Comparison of ENCODE assay signal across 19 cellular contexts in genomic region chr6:128172752-128173151, GRCh38.
A peak's percentile ranks its signal among the peaks of the same experiment; 100 is the strongest.
DNase-seq lines count a peak whose midpoint lies in the region; ATAC-seq and TF ChIP-seq lines count a peak whose summit lies in the region.
"Had no signal": no experiment of that assay in that cellular context is flagged by ENCODE, and none has a peak within 500 bp of the region (broad histone marks: within the 10 kb centered on the region; RNA-seq: fewer than 3 reads in every experiment).

No MANE protein-coding gene starts in this region.

- no peak overlapping the region for H3K23ac ChIP-seq in IMR-90 (ENCODE audit: low read depth, low read length)

- no peak overlapping the region for H3K56ac ChIP-seq in IMR-90 (ENCODE audit: extremely low read depth, insufficient read depth, low read length)

- H3K9me3 Mint-ChIP-seq in osteocyte (ENCODE audit: unreplicated experiment): no peaks in the 10 kb centered on the region
- H3K9me3 Mint-ChIP-seq: CD4-positive, alpha-beta memory T cell had no signal

- H3K14ac ChIP-seq in IMR-90 (replicated peaks; ENCODE audit: low read depth, low read length): no peak overlapping the region

- POLR2A ChIA-PET in IMR-90 (lab: Charles Lee; ENCODE audit: unreplicated experiment): no interaction called here

- no peak overlapping the region for H2BK15ac ChIP-seq in IMR-90 (ENCODE audit: low read depth, low read length)

- no TSS peak for BruUV-seq in IMR-90 (replicated peaks; lab: Mats Ljungman, UMichigan)

- H3K4me1 Mint-ChIP-seq in osteocyte (ENCODE audit: unreplicated experiment): peaks cover 36% of the 10 kb centered on the region

- dilution Hi-C loops in IMR-90 (cut with HindIII; ENCODE audit: low sequenced_read_pairs, unreplicated experiment): no loop called here

- H4K5ac ChIP-seq in IMR-90 (ENCODE audit: low read depth, low read length): no peak overlapping the region

- no peaks in the 10 kb centered on the region for H3K36me3 ChIP-seq in IMR-90 (ENCODE audit: control insufficient read depth, insufficient read depth, low read length)

- H3K27me3 ChIP-seq in IMR-90 (ENCODE audit: control insufficient read depth, insufficient read depth, low read length) (no peaks in the 10 kb centered on the region), foreskin keratinocyte (no peaks in the 10 kb centered on the region)

- intact Hi-C loops in IMR-90 (cut with micrococcal nuclease): loop anchor here (10.0 kb wide), 2 partner anchors 318 to 342 kb away; no protein-coding TSS in a partner anchor

- peaks cover 8% of the 10 kb centered on the region for H3K36me3 Mint-ChIP-seq in osteocyte (ENCODE audit: unreplicated experiment)
- H3K36me3 Mint-ChIP-seq: CD4-positive, alpha-beta memory T cell had no signal

- in situ Hi-C loops in IMR-90 (cut with MboI; ENCODE audit: low sequenced_read_pairs): no loop called here

- peaks cover 3% of the 10 kb centered on the region for H3K9me1 ChIP-seq in IMR-90 (ENCODE audit: insufficient read depth, low read length)

- H3K27ac ChIP-seq in IMR-90 (ENCODE audit: insufficient read depth, low read length) (no peak overlapping the region), foreskin keratinocyte (peak overlapping the region; percentile 4)
- H3K27ac ChIP-seq: A549, GM23248 had no signal

- no peak overlapping the region for H4K91ac ChIP-seq in IMR-90 (ENCODE audit: insufficient read depth, low read depth, low read length)

- H3K79me1 ChIP-seq in IMR-90 (ENCODE audit: low read depth in 1 of 2, low read length in 2 of 2): peaks cover 0 to 17% of the 10 kb centered on the region in 2 experiments; a peak in 3 of 4 replicates

- peak overlapping the region; percentile 8 for H3K27ac Mint-ChIP-seq in osteocyte (ENCODE audit: unreplicated experiment)
- H3K27ac Mint-ChIP-seq: CD4-positive, alpha-beta memory T cell had no signal

- CTCF ChIA-PET in IMR-90 (lab: Yijun Ruan, JAX): no interaction called here

- no peaks in the 10 kb centered on the region for H3K4me1 ChIP-seq in IMR-90 (ENCODE audit: control insufficient read depth, insufficient read depth, low read length)
- H3K4me1 ChIP-seq in foreskin keratinocyte: peaks cover 26% of the 10 kb centered on the region

- no peak for TF ChIP-seq RAD21 in IMR-90 (IDR thresholded peaks at IDR 0.05; ENCODE audit: low read length)

- no peak overlapping the region for H4K8ac ChIP-seq in IMR-90 (ENCODE audit: low read depth in 2 of 2, low read length in 2 of 2)

- ATAC-seq in IMR-90 (ENCODE audit: low read depth) (peak; percentile 11; the same call in 1 of the 2 replicates), foreskin keratinocyte (no peak), GM18517 (IDR thresholded peaks at IDR 0.05; ENCODE audit: unreplicated experiment) (no peak)
- ATAC-seq: A549 had no signal

- H3K4ac ChIP-seq in IMR-90 (ENCODE audit: low read depth, low read length): no peak overlapping the region

- H3K4me3 ChIP-seq in IMR-90 (ENCODE audit: insufficient read depth, low read depth, low read length): no peak overlapping the region
- H3K4me3 ChIP-seq: A549, GM23248 had no signal

- no peak overlapping the region for H3K18ac ChIP-seq in IMR-90 (ENCODE audit: low read depth, low read length)

- no CpG with 5 or more reads among the region's 3 CpGs for WGBS in IMR-90 (ENCODE audit: extremely low coverage in 2 of 2, insufficient read length in 1 of 2), 2 experiments

- no peak overlapping the region for H2AK5ac ChIP-seq in IMR-90 (ENCODE audit: low read depth, low read length)

- no peaks in the 10 kb centered on the region for H3K27me3 Mint-ChIP-seq in osteocyte (ENCODE audit: unreplicated experiment)
- H3K27me3 Mint-ChIP-seq: CD4-positive, alpha-beta memory T cell had no signal

- H3K4me3 Mint-ChIP-seq in osteocyte (ENCODE audit: unreplicated experiment): no peak overlapping the region
- H3K4me3 Mint-ChIP-seq: CD4-positive, alpha-beta memory T cell had no signal

- H2BK20ac ChIP-seq in IMR-90 (ENCODE audit: low read depth, low read length): no peak overlapping the region

- TF ChIP-seq POLR2A in IMR-90 (IDR thresholded peaks at IDR 0.05; ENCODE audit: low read depth, low read length): no peak

- H3K9me3 ChIP-seq in IMR-90 (ENCODE audit: control insufficient read depth, insufficient read depth, low read length): no peaks in the 10 kb centered on the region
- H3K9me3 ChIP-seq: A549 had no signal

- H3K4me2 ChIP-seq in IMR-90 (ENCODE audit: low read depth, low read length): no peak overlapping the region
- H3K4me2 ChIP-seq: A549 had no signal

- no peak overlapping the region for H2AFZ ChIP-seq in IMR-90 (replicated peaks; ENCODE audit: low read length, poor library complexity)
- H2AFZ ChIP-seq: GM23248 had no signal

- DNase-seq in AG09319 (ENCODE audit: extremely low read depth, low read depth) (no peak), IMR-90 (no peak), foreskin keratinocyte (no peak), osteocyte (ENCODE audit: extremely low spot score, unreplicated experiment) (no peak), mucosa of gallbladder (ENCODE audit: low spot score) (no peak)
- DNase-seq in stimulated activated naive CD4-positive, alpha-beta T cell treated with Interleukin-2 at 50 U/mL for 16 hours (lab: John Stamatoyannopoulos, UW): no peak
- DNase-seq: 8988T; ACHN; C1 segment of cervical spinal cord; Calu3; CD4-positive, alpha-beta memory T cell; COR-L47; DMS153; DND-41; H7; HCEC 1CT had no signal

- no peak overlapping the region for H3K9ac ChIP-seq in IMR-90 (ENCODE audit: low read depth, low read length)
- H3K9ac ChIP-seq: GM23248 had no signal

- peaks cover 5% of the 10 kb centered on the region; the same call in 1 of the 2 replicates for H4K20me1 ChIP-seq in IMR-90 (ENCODE audit: insufficient read depth, low read length)

- peak; percentile 2 for TF ChIP-seq CTCF in AG09319 (IDR thresholded peaks at IDR 0.05; ENCODE audit: low read depth, low read length)
- no peak for TF ChIP-seq CTCF in IMR-90 (conservative IDR thresholded peaks at IDR 0.05; ENCODE audit: low read depth, low read length)
- TF ChIP-seq CTCF in foreskin keratinocyte (conservative IDR thresholded peaks at IDR 0.05): no peak
- no peak for TF ChIP-seq CTCF in osteocyte (IDR thresholded peaks at IDR 0.05)

- H2BK5ac ChIP-seq in IMR-90 (ENCODE audit: low read depth, low read length, poor library complexity, severe bottlenecking): no peak overlapping the region

- no peak overlapping the region for H2AK9ac ChIP-seq in IMR-90 (replicated peaks; ENCODE audit: low read depth, low read length, poor library complexity)

- H2BK120ac ChIP-seq in IMR-90 (ENCODE audit: low read depth, low read length): no peak overlapping the region

TF ChIP-seq in IMR-90, 13 proteins besides CTCF, POLR2A, EP300 and RAD21:
- no peak for TF ChIP-seq RCOR1 (IDR thresholded peaks at IDR 0.05; ENCODE audit: insufficient replicate concordance, low read length)
- no peak for TF ChIP-seq USF2 (IDR thresholded peaks at IDR 0.05; ENCODE audit: low read depth, low read length)
- TF ChIP-seq CEBPB (IDR thresholded peaks at IDR 0.05; ENCODE audit: low read depth, low read length): no peak
- TF ChIP-seq SMC3 (IDR thresholded peaks at IDR 0.05; ENCODE audit: low read depth, low read length): no peak
- TF ChIP-seq BHLHE40 (IDR thresholded peaks at IDR 0.05; ENCODE audit: low read depth, low read length): no peak
- TF ChIP-seq NFE2L2 (IDR thresholded peaks at IDR 0.05; ENCODE audit: low read depth, low read length): no peak
- no peak for TF ChIP-seq FOS (IDR thresholded peaks at IDR 0.05; ENCODE audit: low read depth, low read length)
- TF ChIP-seq CHD1 (IDR thresholded peaks at IDR 0.05; ENCODE audit: low read depth, low read length): no peak
- no peak for TF ChIP-seq MAFK (IDR thresholded peaks at IDR 0.05; ENCODE audit: low read depth, low read length)
- TF ChIP-seq RFX5 (IDR thresholded peaks at IDR 0.05; ENCODE audit: low read depth, low read length): no peak
- no peak for TF ChIP-seq MAZ (IDR thresholded peaks at IDR 0.05; ENCODE audit: borderline replicate concordance, low read depth, low read length)
- TF ChIP-seq ELK1 (IDR thresholded peaks at IDR 0.05; ENCODE audit: borderline replicate concordance, low read depth, low read length): no peak
- TF ChIP-seq MXI1 (IDR thresholded peaks at IDR 0.05; ENCODE audit: borderline replicate concordance, low read depth, low read length): no peak
TF ChIP-seq in IMR-90: peak in this region for 0.
